Comparison of ENCODE assay signal across 21 cellular contexts in the genomic region with DNA sequence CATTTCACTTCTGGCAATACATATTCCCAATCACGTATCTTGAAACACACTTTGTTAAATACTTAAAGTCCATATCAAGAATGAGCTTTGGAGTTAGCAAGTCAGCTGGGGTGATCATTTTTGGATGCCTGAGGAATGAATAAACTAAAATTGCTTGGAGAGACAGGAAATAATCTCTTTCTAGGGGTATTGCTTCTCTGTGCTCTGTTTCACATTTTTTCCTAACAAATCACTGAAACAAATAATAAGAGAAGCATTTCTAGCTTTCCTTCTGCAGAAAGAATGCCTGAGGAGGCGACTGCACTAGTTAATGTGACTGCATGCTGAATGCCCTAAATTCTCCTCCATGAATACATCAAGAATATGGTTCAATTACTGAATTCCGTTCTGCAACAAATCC.
DNase-seq lines count a peak whose midpoint lies in the region; FAIRE-seq and TF ChIP-seq lines count a peak whose summit lies in the region.
"Had no signal": no experiment of that assay in that cellular context is flagged by ENCODE, and none has a peak within 500 bp of the region (broad histone marks: within the 10 kb centered on the region; RNA-seq: fewer than 3 reads in every experiment).

No MANE protein-coding gene starts in this region.

- H3K4me2 ChIP-seq in GM23248 (ENCODE audit: unreplicated experiment) (peak overlapping the region; percentile 90), astrocyte (ENCODE audit: low read length) (peak overlapping the region; percentile 77)
- H3K4me2 ChIP-seq: GM23338 had no signal

- TF ChIP-seq CTCF in astrocyte (IDR thresholded peaks at IDR 0.05; ENCODE audit: insufficient read depth, low read depth, low read length) (no peak), fibroblast of pulmonary artery (IDR thresholded peaks at IDR 0.05; ENCODE audit: low read length, missing control alignments) (no peak)

- no peaks in the 10 kb centered on the region for H3K36me3 Mint-ChIP-seq in astrocyte (ENCODE audit: low read depth, unreplicated experiment)
- H3K36me3 Mint-ChIP-seq: activated naive CD8-positive, alpha-beta T cell treated with anti-CD3 and anti-CD28 coated beads, Interleukin-2, amount 10 ng/mL, durations not matched to agents 7 days and 5 days had no signal

- H3K4me3 ChIP-seq in GM23248 (peak overlapping the region; percentile 57), astrocyte (ENCODE audit: insufficient read depth, low read depth, low read length) (peak overlapping the region; percentile 4), fibroblast of pulmonary artery (replicated peaks; ENCODE audit: low read depth, low read length) (no peak overlapping the region)
- H3K4me3 ChIP-seq: cardiac muscle cell, GM12878, GM23338, K562, left lung had no signal

- peaks cover 26% of the 10 kb centered on the region for H3K4me1 Mint-ChIP-seq in astrocyte (ENCODE audit: low read depth, unreplicated experiment)
- H3K4me1 Mint-ChIP-seq: activated CD4-positive, alpha-beta T cell treated with anti-CD3 and anti-CD28 coated beads, Interleukin-2, amount 10 ng/mL, durations not matched to agents 7 days and 5 days; activated naive CD8-positive, alpha-beta T cell treated with anti-CD3 and anti-CD28 coated beads, Interleukin-2, amount 10 ng/mL, durations not matched to agents 7 days and 5 days; GM23338; stimulated activated naive CD8-positive, alpha-beta T cell treated with anti-CD3 and anti-CD28 coated beads, Interleukin-15, amount 100 ng/mL, for 72 hours had no signal

- H2AFZ ChIP-seq in GM23248 (peak overlapping the region; percentile 92), astrocyte (ENCODE audit: low read depth, low read length) (no peak overlapping the region)
- H2AFZ ChIP-seq: GM23338 had no signal

- H3K4me1 ChIP-seq in GM23248 (ENCODE audit: insufficient read depth) (peaks cover 31% of the 10 kb centered on the region), astrocyte (ENCODE audit: insufficient read depth, low read length) (peaks cover 14% of the 10 kb centered on the region)
- H3K4me1 ChIP-seq: BE2C, left lung, upper lobe of left lung had no signal

- H3K27ac ChIP-seq in GM23248 (peak overlapping the region; percentile 46), astrocyte (ENCODE audit: low read depth, low read length) (no peak overlapping the region), temporal lobe (ENCODE audit: low read depth, low read length) (peak overlapping the region; percentile 36)
- H3K27ac ChIP-seq: cardiac muscle cell, left lung, spleen, upper lobe of left lung had no signal

- H3K36me3 ChIP-seq in GM23248 (ENCODE audit: low read depth) (no peaks in the 10 kb centered on the region), astrocyte (ENCODE audit: insufficient read depth, low read length) (no peaks in the 10 kb centered on the region)
- H3K36me3 ChIP-seq: BE2C, cardiac muscle cell, left lung, spleen, upper lobe of left lung had no signal

- no peaks in the 10 kb centered on the region for H3K27me3 Mint-ChIP-seq in astrocyte (ENCODE audit: low read depth, unreplicated experiment)
- H3K27me3 Mint-ChIP-seq: activated CD4-positive, alpha-beta T cell treated with anti-CD3 and anti-CD28 coated beads, Interleukin-2, amount 10 ng/mL, durations not matched to agents 7 days and 5 days; activated naive CD8-positive, alpha-beta T cell treated with anti-CD3 and anti-CD28 coated beads, Interleukin-2, amount 10 ng/mL, durations not matched to agents 7 days and 5 days; stimulated activated naive CD8-positive, alpha-beta T cell treated with anti-CD3 and anti-CD28 coated beads, Interleukin-15, amount 100 ng/mL, for 72 hours had no signal

- DNase-seq in GM23248 (peak; percentile 83), astrocyte (ENCODE audit: low read depth) (peak; percentile 60), fibroblast of pulmonary artery (ENCODE audit: low read depth) (peak; percentile 16), T1000 (lab: John Stamatoyannopoulos, UW) (no peak), DMS 273 treated with DMSO at 0.1 percent for 48 hours (lab: John Stamatoyannopoulos, UW) (no peak), frontal cortex (ENCODE audit: low spot score in 2 of 2) (no peak)
- DNase-seq: activated CD4-positive, alpha-beta T cell treated with anti-CD3 and anti-CD28 coated beads, Interleukin-2, amount 10 ng/mL, durations not matched to agents 7 days and 5 days; activated naive CD8-positive, alpha-beta T cell treated with anti-CD3 and anti-CD28 coated beads, Interleukin-2, amount 10 ng/mL, durations not matched to agents 7 days and 5 days; BE2C; effector CD4-positive, alpha-beta T cell; left lung; spleen; stimulated activated CD4-positive, alpha-beta T cell treated with anti-CD3 and anti-CD28 coated beads, Interleukin-4, amount 100 ng/mL, for 24 hours; stimulated activated naive CD8-positive, alpha-beta T cell treated with anti-CD3 and anti-CD28 coated beads, Interleukin-15, amount 100 ng/mL, for 72 hours; upper lobe of left lung had no signal

- peak overlapping the region; percentile 50 for H3K9ac ChIP-seq in GM23248
- peak overlapping the region; percentile 44 for H3K9ac ChIP-seq in astrocyte (ENCODE audit: low read length)

- H3K9me3 ChIP-seq in GM23248 (ENCODE audit: low read depth) (no peaks in the 10 kb centered on the region), astrocyte (ENCODE audit: insufficient read depth, low read depth, low read length) (no peaks in the 10 kb centered on the region)
- H3K9me3 ChIP-seq: BE2C, left lung, spleen, upper lobe of left lung had no signal

- H3K79me2 ChIP-seq in GM23248 (ENCODE audit: insufficient read depth) (no peaks in the 10 kb centered on the region), astrocyte (ENCODE audit: insufficient read depth, low read length) (no peaks in the 10 kb centered on the region)

- 8 to 9% methylated on average over 3 of the region's 3 CpGs for WGBS in GM23248 (ENCODE audit: low coverage in 1 of 2, low lambda C conversion rate in 2 of 2, missing lambda C conversion rate in 2 of 2), 2 experiments

- peaks cover 32% of the 10 kb centered on the region for H3F3A ChIP-seq in GM23248 (ENCODE audit: insufficient read depth)

- peak; percentile 76 for FAIRE-seq in astrocyte (lab: Jason Lieb, UNC)
- FAIRE-seq in frontal cortex (lab: Jason Lieb, UNC), result no peak

- in situ Hi-C loops in GM23248 (cut with MboI), result loop anchor here (25.0 kb wide), 1 partner anchor 735 kb away; no protein-coding TSS in a partner anchor

- H3K27me3 ChIP-seq in GM23248 (replicated peaks; ENCODE audit: insufficient read depth) (no peaks in the 10 kb centered on the region), astrocyte (ENCODE audit: insufficient read depth, low read length) (no peaks in the 10 kb centered on the region)
- H3K27me3 ChIP-seq: BE2C, cardiac muscle cell, left lung, spleen, upper lobe of left lung had no signal

- peak overlapping the region; percentile 13 for H3K27ac Mint-ChIP-seq in astrocyte (ENCODE audit: unreplicated experiment)
- H3K27ac Mint-ChIP-seq: activated CD4-positive, alpha-beta T cell treated with anti-CD3 and anti-CD28 coated beads, Interleukin-2, amount 10 ng/mL, durations not matched to agents 7 days and 5 days; activated naive CD8-positive, alpha-beta T cell treated with anti-CD3 and anti-CD28 coated beads, Interleukin-2, amount 10 ng/mL, durations not matched to agents 7 days and 5 days; activated T-helper 2 cell treated with anti-CD3 and anti-CD28 coated beads, Interferon-gamma antibody, Interleukin-2, Interleukin-4, amounts not matched to agents 10 μg/mL and 5 μg/mL and 100 μg/mL, durations not matched to agents 14 hours and 24 hours and 36 hours; GM23338; stimulated activated naive CD8-positive, alpha-beta T cell treated with anti-CD3 and anti-CD28 coated beads, Interleukin-15, amount 100 ng/mL, for 72 hours had no signal

- H3K4me3 Mint-ChIP-seq in astrocyte (ENCODE audit: unreplicated experiment), result no peak overlapping the region
- H3K4me3 Mint-ChIP-seq: activated CD4-positive, alpha-beta T cell treated with anti-CD3 and anti-CD28 coated beads, Interleukin-2, amount 10 ng/mL, durations not matched to agents 7 days and 5 days; activated naive CD8-positive, alpha-beta T cell treated with anti-CD3 and anti-CD28 coated beads, Interleukin-2, amount 10 ng/mL, durations not matched to agents 7 days and 5 days; GM23338; stimulated activated naive CD8-positive, alpha-beta T cell treated with anti-CD3 and anti-CD28 coated beads, Interleukin-15, amount 100 ng/mL, for 72 hours had no signal

- no peaks in the 10 kb centered on the region for H4K20me1 ChIP-seq in GM23248 (ENCODE audit: insufficient read depth)
- H4K20me1 ChIP-seq in astrocyte (ENCODE audit: insufficient read depth, low read length), result no peaks in the 10 kb centered on the region

- no peaks in the 10 kb centered on the region for H3K9me3 Mint-ChIP-seq in astrocyte (ENCODE audit: unreplicated experiment)
- H3K9me3 Mint-ChIP-seq: activated CD4-positive, alpha-beta T cell treated with anti-CD3 and anti-CD28 coated beads, Interleukin-2, amount 10 ng/mL, durations not matched to agents 7 days and 5 days; activated naive CD8-positive, alpha-beta T cell treated with anti-CD3 and anti-CD28 coated beads, Interleukin-2, amount 10 ng/mL, durations not matched to agents 7 days and 5 days; activated T-helper 2 cell treated with anti-CD3 and anti-CD28 coated beads, Interferon-gamma antibody, Interleukin-2, Interleukin-4, amounts not matched to agents 10 μg/mL and 5 μg/mL and 100 μg/mL, durations not matched to agents 14 hours and 24 hours and 36 hours; GM23338; stimulated activated naive CD8-positive, alpha-beta T cell treated with anti-CD3 and anti-CD28 coated beads, Interleukin-15, amount 100 ng/mL, for 72 hours had no signal

- no peaks in the 10 kb centered on the region for H3K9me2 ChIP-seq in GM23248 (ENCODE audit: insufficient read depth)

Comparison
In these comparisons a context has a peak if more than half of its experiments do, and no peak if none do; other contexts are left out.
1. DNase-seq: peak in GM23248 (single experiment), astrocyte (single experiment) and fibroblast of pulmonary artery (single experiment); none in T1000 (single experiment), DMS 273 treated with DMSO at 0.1 percent for 48 hours (single experiment) and frontal cortex (0 of 2).